In the genomic region with DNA sequence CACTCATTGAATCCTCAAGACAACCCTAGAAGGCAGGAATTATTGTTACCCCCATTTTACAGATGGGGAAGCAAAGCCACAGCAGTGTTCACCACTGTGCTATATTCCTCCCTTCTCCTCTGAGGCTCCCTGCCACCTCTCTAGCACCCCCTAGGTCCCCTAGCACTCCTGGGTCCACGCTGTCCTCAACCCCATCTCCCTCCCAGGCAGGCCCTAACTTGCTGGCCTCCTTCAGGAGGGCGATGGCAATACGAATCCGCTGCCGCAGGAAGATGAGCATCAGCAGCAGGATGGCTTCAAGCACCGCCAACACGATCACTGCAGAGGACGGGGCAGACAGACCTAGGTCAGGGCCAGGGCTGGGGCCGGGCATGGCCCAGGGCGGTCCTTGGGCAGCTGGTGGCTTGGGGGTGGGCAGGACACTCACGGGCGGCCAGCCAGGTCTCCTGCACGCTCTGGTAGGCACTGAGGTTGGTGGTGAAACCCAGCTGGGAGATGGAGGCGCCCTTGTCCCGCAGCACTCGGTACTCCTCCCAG, we compare ENCODE assay signal across 1 cellular context.
A peak's percentile ranks its signal among the peaks of the same experiment; 100 is the strongest.
TF ChIP-seq lines count a peak whose summit lies in the region.

No MANE protein-coding gene starts in this region.

TF ChIP-seq in WTC11, 78 proteins besides CTCF, POLR2A, EP300 and RAD21:
- TF ChIP-seq GRHL2 (CRISPR knock-in tag; IDR thresholded peaks at IDR 0.05; ENCODE audit: insufficient replicate concordance, severe bottlenecking) (no peak), ZNF121 (CRISPR knock-in tag; IDR thresholded peaks at IDR 0.05) (0 out of 2 replicates have a peak, but pooled peaks have one; percentile 79), GTF2I (CRISPR knock-in tag; conservative IDR thresholded peaks at IDR 0.05) (0 out of 2 replicates have a peak, but pooled peaks have one; percentile 33)
